Comparison of ENCODE assay signal across 11 cellular contexts in genomic region chr10:71068811-71069411, GRCh38.
DNase-seq lines count a peak whose midpoint lies in the region; ATAC-seq and TF ChIP-seq lines count a peak whose summit lies in the region.
"Had no signal": no experiment of that assay in that cellular context is flagged by ENCODE, and none has a peak within 500 bp of the region (broad histone marks: within the 10 kb centered on the region; RNA-seq: fewer than 3 reads in every experiment).

No MANE protein-coding gene starts in this region.

- peak overlapping the region; percentile 10; the same call in 1 of the 2 replicates for H2AFZ ChIP-seq in GM23248

- H3K9me2 ChIP-seq in GM23248 (ENCODE audit: insufficient read depth), result no peaks in the 10 kb centered on the region

- H3K27ac ChIP-seq in GM23248 (no peak overlapping the region), uterus (no peak overlapping the region)
- H3K27ac ChIP-seq: gastroesophageal sphincter had no signal

- no peaks in the 10 kb centered on the region for H4K20me1 ChIP-seq in GM23248 (ENCODE audit: insufficient read depth)

- no peak overlapping the region for H3K4me2 ChIP-seq in GM23248 (ENCODE audit: unreplicated experiment)

- TF ChIP-seq CTCF in uterus (IDR thresholded peaks at IDR 0.05) (no peak), GM10248 (IDR thresholded peaks at IDR 0.05; ENCODE audit: control extremely low read depth, extremely low read depth, low read depth, missing control alignments) (no peak)

- H3K9me3 ChIP-seq in GM23248 (ENCODE audit: low read depth) (no peaks in the 10 kb centered on the region), uterus (no peaks in the 10 kb centered on the region)
- H3K9me3 ChIP-seq: gastroesophageal sphincter had no signal

- H3K4me3 ChIP-seq in GM23248 (no peak overlapping the region), skeletal muscle cell (ENCODE audit: low read depth, low read length) (no peak overlapping the region), uterus (no peak overlapping the region)
- H3K4me3 ChIP-seq: gastroesophageal sphincter had no signal

- CTCF ChIA-PET in GM10248 (lab: Yijun Ruan, JAX), result interaction anchor here (1.1 to 1.3 kb wide), 2 partner anchors 144 to 166 kb away, joined by 3 to 4 read pairs; no protein-coding TSS in a partner anchor

- H3K9ac ChIP-seq in GM23248, result no peak overlapping the region

- in situ Hi-C loops in GM23248 (cut with MboI), result no loop called here

- H3K27me3 ChIP-seq in GM23248 (replicated peaks; ENCODE audit: insufficient read depth) (peaks cover 6% of the 10 kb centered on the region; the same call in 1 of the 2 replicates), uterus (no peaks in the 10 kb centered on the region)

- no peaks in the 10 kb centered on the region for H3F3A ChIP-seq in GM23248 (ENCODE audit: insufficient read depth)

- no peaks in the 10 kb centered on the region for H3K79me2 ChIP-seq in GM23248 (ENCODE audit: insufficient read depth)

- intact Hi-C loops in Right ventricle myocardium inferior (cut with DNase I), result loop anchor here (2.0 to 5.0 kb wide), 2 partner anchors 54 to 143 kb away; partner anchors contain the start of gene UNC5B
- intact Hi-C loops in uterus (cut with DNase I; ENCODE audit: low total_unique reads), result no loop called here

- peak; percentile 70 for DNase-seq in GM23248
- peak; percentile 44 for DNase-seq in amniotic epithelial cell (ENCODE audit: low read depth)
- no peak for DNase-seq in Right ventricle myocardium inferior (ENCODE audit: missing footprints)
- DNase-seq in skeletal muscle cell (ENCODE audit: low read depth), result peak; percentile 1
- no peak for DNase-seq in NCI-H526 (lab: John Stamatoyannopoulos, UW)
- no peak for DNase-seq in uterus
- DNase-seq in GM10248 (ENCODE audit: extremely low spot score), result no peak
- DNase-seq in DMS 273 treated with DMSO at 0.1 percent for 48 hours (lab: John Stamatoyannopoulos, UW), result no peak
- DNase-seq: activated B cell treated with CpG ODN at 0.5 μM for 24 hours had no signal

- 24 to 26% methylated on average over 9 of the region's 9 CpGs for WGBS in GM23248 (ENCODE audit: low coverage in 1 of 2, low lambda C conversion rate in 2 of 2, missing lambda C conversion rate in 2 of 2), 2 experiments

- H3K36me3 ChIP-seq in GM23248 (ENCODE audit: low read depth), result no peaks in the 10 kb centered on the region
- no peaks in the 10 kb centered on the region for H3K36me3 ChIP-seq in uterus
- H3K36me3 ChIP-seq: gastroesophageal sphincter had no signal

- H3K4me1 ChIP-seq in GM23248 (ENCODE audit: insufficient read depth) (no peaks in the 10 kb centered on the region), uterus (no peaks in the 10 kb centered on the region)

- peak; percentile 75 for ATAC-seq in Right ventricle myocardium inferior
- ATAC-seq: gastroesophageal sphincter; natural killer cell treated with Interleukin-12 subunit alpha and Interleukin-12 subunit beta and Interleukin-15 and Interleukin-18, amount 100 ng/mL, for 72 hours had no signal

- POLR2A ChIA-PET in GM10248 (lab: Yijun Ruan, JAX), result no interaction called here

- TF ChIP-seq POLR2A in uterus (IDR thresholded peaks at IDR 0.05), result no peak

Comparison
In these comparisons a context has a peak if more than half of its experiments do, and no peak if none do; other contexts are left out.
1. DNase-seq: peak in GM23248 (single experiment), amniotic epithelial cell (single experiment) and skeletal muscle cell (single experiment); none in Right ventricle myocardium inferior (single experiment), NCI-H526 (0 of 2), uterus (0 of 2), GM10248 (single experiment) and DMS 273 treated with DMSO at 0.1 percent for 48 hours (single experiment).